ENCODE assay signal across 9 cellular contexts in the genomic region with DNA sequence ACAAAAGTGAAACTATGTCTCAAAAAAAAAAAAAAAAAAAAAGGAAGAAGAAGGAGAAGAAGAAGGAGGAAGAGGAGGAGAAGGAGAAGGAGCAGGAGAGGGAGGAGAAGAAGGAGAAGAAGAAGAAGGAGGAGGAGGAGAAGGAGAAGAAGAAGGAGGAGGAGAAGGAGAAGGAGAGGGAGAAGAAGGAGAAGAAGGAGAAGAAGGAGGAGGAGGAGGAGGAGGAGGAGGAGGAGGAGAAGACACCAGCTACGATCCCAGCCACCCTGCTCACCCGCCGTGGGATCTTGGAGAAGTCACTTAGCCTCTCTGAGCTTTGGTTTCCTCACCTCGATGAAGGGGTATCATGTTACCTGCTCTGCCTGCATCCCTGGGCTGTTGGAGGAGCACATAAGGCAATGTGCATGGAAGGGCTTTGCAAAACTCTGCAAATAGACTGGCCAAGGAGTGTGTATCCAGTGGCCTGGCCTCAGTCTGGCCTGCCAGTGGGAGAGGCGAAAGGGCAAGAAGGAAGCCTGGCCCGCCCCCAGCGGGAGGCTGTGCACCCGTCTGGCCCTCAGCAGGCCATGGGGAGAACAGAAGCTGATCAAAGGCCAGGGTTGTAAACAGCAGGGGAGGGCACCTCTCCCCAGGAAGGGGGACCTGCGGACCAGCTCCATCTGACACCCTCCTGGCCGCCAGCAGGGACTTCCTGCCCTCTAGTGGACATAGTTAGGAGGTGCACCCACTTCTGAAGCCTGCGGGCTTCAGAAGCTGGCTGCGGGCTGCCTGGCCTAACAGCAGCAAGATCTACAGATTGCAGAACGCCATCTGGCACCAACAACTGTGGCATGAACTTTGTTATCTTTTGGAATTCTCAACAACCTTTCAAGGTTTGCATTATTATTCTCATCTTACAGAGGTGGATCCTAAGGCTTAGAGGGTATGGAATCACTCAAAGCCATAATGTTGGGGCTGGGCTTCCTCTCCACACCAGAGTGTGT. TPM values are rescaled to one million over a fixed set of nuclear protein-coding genes. Genes with fewer than 3 reads are reported as not detected.
DNase-seq lines count a peak whose midpoint lies in the region; ATAC-seq, FAIRE-seq and TF ChIP-seq lines count a peak whose summit lies in the region.
"Had no signal": no experiment of that assay in that cellular context is flagged by ENCODE, and none has a peak within 500 bp of the region (broad histone marks: within the 10 kb centered on the region; RNA-seq: fewer than 3 reads in every experiment).

No MANE protein-coding gene starts in this region.

- no peak overlapping the region for H3K4me3 ChIP-seq in bronchial epithelial cell (ENCODE audit: low read depth, low read length)
- H3K4me3 ChIP-seq in kidney epithelial cell (ENCODE audit: low read depth, low read length), result no peak overlapping the region

- no peak for FAIRE-seq in bronchial epithelial cell (lab: Jason Lieb, UNC)

- no peak overlapping the region for H3K4me3 Mint-ChIP-seq in Calu3 (ENCODE audit: low read depth, unreplicated experiment)
- H3K4me3 Mint-ChIP-seq in WTC11, result no peak overlapping the region
- H3K4me3 Mint-ChIP-seq: IgD-negative memory B cell had no signal

- intact Hi-C loops in Calu3 (cut with micrococcal nuclease; ENCODE audit: unreplicated experiment), result loop anchor here (1.0 to 5.0 kb wide), 5 partner anchors 47 to 148 kb away; no protein-coding TSS in a partner anchor

- H3K27ac Mint-ChIP-seq in Calu3 (ENCODE audit: unreplicated experiment) (no peak overlapping the region), WTC11 (no peak overlapping the region)

- DNase-seq in Calu3 (peak; percentile 85), NCI-H2227 treated with DMSO at 0.1 percent for 48 hours (lab: John Stamatoyannopoulos, UW) (peak; percentile 81), WTC11 (ENCODE audit: low spot score) (peak; percentile 81), bronchial epithelial cell (ENCODE audit: low read depth) (peak; percentile 56), kidney epithelial cell (ENCODE audit: low read depth) (peak; percentile 28), mesenteric fat pad (ENCODE audit: low spot score) (no peak)
- DNase-seq in stimulated activated CD4-positive, alpha-beta T cell treated with anti-CD3 and anti-CD28 coated beads, Interleukin-2, amount 100 ng/mL, for 24 hours, result peak; percentile 63 to 64

- peaks cover 12% of the 10 kb centered on the region for H3K27me3 ChIP-seq in bronchial epithelial cell (ENCODE audit: control insufficient read depth, insufficient read depth, low read length)
- peaks cover 44% of the 10 kb centered on the region for H3K27me3 ChIP-seq in kidney epithelial cell (ENCODE audit: control insufficient read depth, insufficient read depth, low read length)

- H3K36me3 ChIP-seq in bronchial epithelial cell (ENCODE audit: control insufficient read depth, insufficient read depth, low read length) (no peaks in the 10 kb centered on the region), kidney epithelial cell (ENCODE audit: control insufficient read depth, insufficient read depth, low read length) (no peaks in the 10 kb centered on the region)

- BruUV-seq in Calu3 (replicated peaks; lab: Mats Ljungman, UMichigan), result no TSS peak

- TF ChIP-seq CTCF in Calu3 (IDR thresholded peaks at IDR 0.05; ENCODE audit: unreplicated experiment) (peak; percentile 99), WTC11 (IDR thresholded peaks at IDR 0.05) (peak; percentile 98), bronchial epithelial cell (IDR thresholded peaks at IDR 0.05; ENCODE audit: insufficient read depth, low read length, severe bottlenecking) (peak; percentile 97), kidney epithelial cell (IDR thresholded peaks at IDR 0.05; ENCODE audit: insufficient read depth, low read length, poor library complexity, severe bottlenecking) (peak; percentile 98)

- POLR2A ChIA-PET in WTC11 (lab: Charles Lee), result interaction anchor here (0.7 to 1.7 kb wide), 11 partner anchors 19 to 257 kb away, joined by 3 to 13 read pairs (median 4); a partner anchor contains a TSS

- H3K4me1 Mint-ChIP-seq in Calu3 (ENCODE audit: low read depth, unreplicated experiment) (peaks cover 35% of the 10 kb centered on the region), WTC11 (peaks cover 36% of the 10 kb centered on the region)

- ATAC-seq in HG02840 (IDR thresholded peaks at IDR 0.05; ENCODE audit: low FRiP score, unreplicated experiment), result peak; percentile 55
- peak; percentile 75 for ATAC-seq in WTC11

- H3K9me3 Mint-ChIP-seq in Calu3 (ENCODE audit: low read depth, unreplicated experiment), result no peaks in the 10 kb centered on the region
- no peaks in the 10 kb centered on the region for H3K9me3 Mint-ChIP-seq in WTC11
- H3K9me3 Mint-ChIP-seq: IgD-negative memory B cell had no signal

- H3K27me3 Mint-ChIP-seq in Calu3 (ENCODE audit: unreplicated experiment) (peaks cover 75% of the 10 kb centered on the region), WTC11 (ENCODE audit: low read depth) (peaks cover 30% of the 10 kb centered on the region)

- H3K36me3 Mint-ChIP-seq in Calu3 (ENCODE audit: insufficient read depth, unreplicated experiment), result peaks cover 4% of the 10 kb centered on the region
- H3K36me3 Mint-ChIP-seq in WTC11, result no peaks in the 10 kb centered on the region

- CTCF ChIA-PET in Calu3 (lab: Charles Lee) (interaction anchor here (0.5 to 3.8 kb wide), 36 partner anchors 8 to 976 kb away, joined by 3 to 62 read pairs (median 5); a partner anchor contains a TSS), WTC11 (lab: Charles Lee) (interaction anchor here (0.5 to 24.0 kb wide), 69 partner anchors 9 to 1952 kb away, joined by 3 to 613 read pairs (median 8); a partner anchor contains a TSS)

TF ChIP-seq in WTC11, 78 proteins besides CTCF, POLR2A, EP300 and RAD21 (continues in another document):
- TF ChIP-seq JUN (CRISPR knock-in tag; IDR thresholded peaks at IDR 0.05) (no peak), ZNF317 (CRISPR knock-in tag; IDR thresholded peaks at IDR 0.05; ENCODE audit: borderline replicate concordance, low read depth) (no peak), GTF2I (CRISPR knock-in tag; conservative IDR thresholded peaks at IDR 0.05) (peak; percentile 62), TEAD4 (CRISPR knock-in tag; IDR thresholded peaks at IDR 0.05) (no peak), KAT7 (CRISPR knock-in tag; IDR thresholded peaks at IDR 0.05; ENCODE audit: borderline replicate concordance) (no peak), OVOL2 (CRISPR knock-in tag; IDR thresholded peaks at IDR 0.05; ENCODE audit: borderline replicate concordance) (no peak), GABPB1 (CRISPR knock-in tag; IDR thresholded peaks at IDR 0.05) (peak; percentile 42; the same call in 1 of the 2 replicates), ZNF423 (CRISPR knock-in tag; IDR thresholded peaks at IDR 0.05) (peak; percentile 99)
- TF ChIP-seq, protein P1, sequence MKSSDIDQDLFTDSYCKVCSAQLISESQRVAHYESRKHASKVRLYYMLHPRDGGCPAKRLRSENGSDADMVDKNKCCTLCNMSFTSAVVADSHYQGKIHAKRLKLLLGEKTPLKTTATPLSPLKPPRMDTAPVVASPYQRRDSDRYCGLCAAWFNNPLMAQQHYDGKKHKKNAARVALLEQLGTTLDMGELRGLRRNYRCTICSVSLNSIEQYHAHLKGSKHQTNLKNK (CRISPR knock-in tag; IDR thresholded peaks at IDR 0.05), result no peak
- TF ChIP-seq, protein P2, sequence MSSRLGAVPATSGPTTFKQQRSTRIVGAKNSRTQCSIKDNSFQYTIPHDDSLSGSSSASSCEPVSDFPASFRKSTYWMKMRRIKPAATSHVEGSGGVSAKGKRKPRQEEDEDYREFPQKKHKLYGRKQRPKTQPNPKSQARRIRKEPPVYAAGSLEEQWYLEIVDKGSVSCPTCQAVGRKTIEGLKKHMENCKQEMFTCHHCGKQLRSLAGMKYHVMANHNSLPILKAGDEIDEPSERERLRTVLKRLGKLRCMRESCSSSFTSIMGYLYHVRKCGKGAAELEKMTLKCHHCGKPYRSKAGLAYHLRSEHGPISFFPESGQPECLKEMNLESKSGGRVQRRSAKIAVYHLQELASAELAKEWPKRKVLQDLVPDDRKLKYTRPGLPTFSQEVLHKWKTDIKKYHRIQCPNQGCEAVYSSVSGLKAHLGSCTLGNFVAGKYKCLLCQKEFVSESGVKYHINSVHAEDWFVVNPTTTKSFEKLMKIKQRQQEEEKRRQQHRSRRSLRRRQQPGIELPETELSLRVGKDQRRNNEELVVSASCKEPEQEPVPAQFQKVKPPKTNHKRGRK (CRISPR knock-in tag; IDR thresholded peaks at IDR 0.05; ENCODE audit: borderline replicate concordance), result peak; percentile 86; the same call in 1 of the 2 replicates
- TF ChIP-seq, protein P3, sequence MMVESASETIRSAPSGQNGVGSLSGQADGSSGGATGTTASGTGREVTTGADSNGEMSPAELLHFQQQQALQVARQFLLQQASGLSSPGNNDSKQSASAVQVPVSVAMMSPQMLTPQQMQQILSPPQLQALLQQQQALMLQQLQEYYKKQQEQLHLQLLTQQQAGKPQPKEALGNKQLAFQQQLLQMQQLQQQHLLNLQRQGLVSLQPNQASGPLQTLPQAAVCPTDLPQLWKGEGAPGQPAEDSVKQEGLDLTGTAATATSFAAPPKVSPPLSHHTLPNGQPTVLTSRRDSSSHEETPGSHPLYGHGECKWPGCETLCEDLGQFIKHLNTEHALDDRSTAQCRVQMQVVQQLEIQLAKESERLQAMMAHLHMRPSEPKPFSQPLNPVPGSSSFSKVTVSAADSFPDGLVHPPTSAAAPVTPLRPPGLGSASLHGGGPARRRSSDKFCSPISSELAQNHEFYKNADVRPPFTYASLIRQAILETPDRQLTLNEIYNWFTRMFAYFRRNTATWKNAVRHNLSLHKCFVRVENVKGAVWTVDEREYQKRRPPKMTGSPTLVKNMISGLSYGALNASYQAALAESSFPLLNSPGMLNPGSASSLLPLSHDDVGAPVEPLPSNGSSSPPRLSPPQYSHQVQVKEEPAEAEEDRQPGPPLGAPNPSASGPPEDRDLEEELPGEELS (CRISPR knock-in tag; IDR thresholded peaks at IDR 0.05), result no peak

RNA-seq across cellular contexts. Expression of a gene that starts 19.2 kb away (rescaled TPM):
- total RNA-seq in Calu3 (2022) (42.1 and 44.0 TPM in 2 replicates), WTC11 (2021) (62.1 to 71.9 TPM (median 64.7 TPM) in 3 replicates), bronchial epithelial cell (1.8 and 2.2 TPM in 2 replicates), kidney epithelial cell (12.1 and 14.0 TPM in 2 replicates), mesenteric fat pad (4.0 TPM)

RNA-seq across cellular contexts. Expression of a gene that starts 29.4 kb away (rescaled TPM):
- total RNA-seq in Calu3 (2022), result 14.2 TPM in 2 replicates
- 5.2 to 9.8 TPM (median 5.3 TPM) in 3 replicates for total RNA-seq in WTC11 (2021)
- total RNA-seq in bronchial epithelial cell, result 0.77 and 0.79 TPM in 2 replicates
- total RNA-seq in kidney epithelial cell, result 1.5 and 2.0 TPM in 2 replicates
- total RNA-seq in mesenteric fat pad, result not detected
